In genomic region chr1:27658951-27659496, GRCh38 we compare ENCODE assay signal across 8 cellular contexts. TPM values are rescaled to one million over a fixed set of nuclear protein-coding genes. Genes with fewer than 3 reads are reported as not detected.
DNase-seq lines count a peak whose midpoint lies in the region; ATAC-seq and TF ChIP-seq lines count a peak whose summit lies in the region.

No MANE protein-coding gene starts in this region.

- TF ChIP-seq CTCF in foreskin keratinocyte (conservative IDR thresholded peaks at IDR 0.05): peak; percentile 3
- no peak for TF ChIP-seq CTCF in gastrocnemius medialis (IDR thresholded peaks at IDR 0.05 in 4 of 5, conservative IDR thresholded peaks at IDR 0.05 in 1 of 5)

- H3K4me3 Mint-ChIP-seq in activated T-cell treated with anti-CD3 and anti-CD28 coated beads, Interleukin-2, amount 50 U/mL, for 24 hours: peak overlapping the region; percentile 76

- H3K36me3 ChIP-seq in gastrocnemius medialis: no peaks in the 10 kb centered on the region

- no peaks in the 10 kb centered on the region for H3K9me3 Mint-ChIP-seq in activated T-cell treated with anti-CD3 and anti-CD28 coated beads, Interleukin-2, amount 50 U/mL, for 24 hours

- H3K4me3 ChIP-seq in gastrocnemius medialis: peak overlapping the region in 3 of 4 donors; percentile 49 to 64 (median 60)

- H3K27ac ChIP-seq in foreskin keratinocyte (peak overlapping the region; percentile 90), gastrocnemius medialis (peak overlapping the region; percentile 85 to 93 (median 88))

- DNase-seq in Daoy (ENCODE audit: low read depth): peak; percentile 68
- no peak for DNase-seq in activated T-cell treated with anti-CD3 and anti-CD28 coated beads, Interleukin-2, amount 50 U/mL, for 24 hours
- DNase-seq in foreskin keratinocyte: peak in 1 of 2 donors; percentile 71
- DNase-seq in gastrocnemius medialis: peak in 1 of 2 donors; percentile 65
- no peak for DNase-seq in NCI-H2171 treated with DMSO at 0.1 percent for 48 hours (lab: John Stamatoyannopoulos, UW)
- no peak for DNase-seq in putamen (ENCODE audit: low spot score)

- peak overlapping the region; percentile 89 for H3K27ac Mint-ChIP-seq in activated T-cell treated with anti-CD3 and anti-CD28 coated beads, Interleukin-2, amount 50 U/mL, for 24 hours

- ATAC-seq in GM21360 (IDR thresholded peaks at IDR 0.05; ENCODE audit: unreplicated experiment): peak; percentile 12
- peak; percentile 12 for ATAC-seq in HG03521 (IDR thresholded peaks at IDR 0.05; ENCODE audit: unreplicated experiment)
- peak; percentile 61 for ATAC-seq in foreskin keratinocyte
- peak; percentile 30 to 47 for ATAC-seq in gastrocnemius medialis

- H3K27me3 ChIP-seq in foreskin keratinocyte: no peaks in the 10 kb centered on the region
- H3K27me3 ChIP-seq in gastrocnemius medialis: no peaks in the 10 kb centered on the region

- intact Hi-C loops in gastrocnemius medialis (cut with DNase I; ENCODE audit: low total_unique reads): no loop called here

- H3K27me3 Mint-ChIP-seq in activated T-cell treated with anti-CD3 and anti-CD28 coated beads, Interleukin-2, amount 50 U/mL, for 24 hours: no peaks in the 10 kb centered on the region

- H3K4me1 Mint-ChIP-seq in activated T-cell treated with anti-CD3 and anti-CD28 coated beads, Interleukin-2, amount 50 U/mL, for 24 hours (ENCODE audit: low read depth): peaks cover 49% of the 10 kb centered on the region

- H3K4me1 ChIP-seq in foreskin keratinocyte (peaks cover 11% of the 10 kb centered on the region), gastrocnemius medialis (peaks cover 8 to 39% of the 10 kb centered on the region in 2 donors)

- no peak for TF ChIP-seq POLR2A in gastrocnemius medialis (IDR thresholded peaks at IDR 0.05)

- H3K9me3 ChIP-seq in gastrocnemius medialis: no peaks in the 10 kb centered on the region

- in situ Hi-C loops in gastrocnemius medialis (cut with MboI; ENCODE audit: low sequenced_read_pairs in 4 of 4): no loop called here

- H3K36me3 Mint-ChIP-seq in activated T-cell treated with anti-CD3 and anti-CD28 coated beads, Interleukin-2, amount 50 U/mL, for 24 hours (ENCODE audit: low read depth): no peaks in the 10 kb centered on the region

RNA-seq across cellular contexts. Expression of gene IFI6, which starts 13.0 kb away (rescaled TPM):
- total RNA-seq in Daoy (2014; rRNA removed; shearing (Covaris generic)): 12.7 and 20.3 TPM in 2 replicates
- total RNA-seq in foreskin keratinocyte (797 and 1,066 TPM in 2 replicates), gastrocnemius medialis (10 to 100 TPM in 3 of 4 donors, 1 to 10 TPM in 1; 7.7 to 25.1 (median 14.5) TPM)
- 1,018 and 1,394 TPM in 2 replicates for polyA plus RNA-seq in foreskin keratinocyte

RNA-seq across cellular contexts. Expression of gene FGR, which starts 24.0 kb away (rescaled TPM):
- total RNA-seq in Daoy (2014; rRNA removed; shearing (Covaris generic)): not detected in 2 replicates
- not detected in 2 replicates for total RNA-seq in foreskin keratinocyte
- polyA plus RNA-seq in foreskin keratinocyte: 0.02 TPM in 1 of 2 replicates, not detected in the other
- total RNA-seq in gastrocnemius medialis: 1 to 10 TPM; 1.3 to 5.8 (median 4.7) TPM

RNA-seq across cellular contexts. Expression of gene AHDC1, which starts 55.1 kb away (rescaled TPM):
- total RNA-seq in Daoy (2014; rRNA removed; shearing (Covaris generic)): 3.8 and 4.7 TPM in 2 replicates
- total RNA-seq in foreskin keratinocyte: 12.1 and 14.8 TPM in 2 replicates
- polyA plus RNA-seq in foreskin keratinocyte: 4.0 and 5.4 TPM in 2 replicates
- total RNA-seq in gastrocnemius medialis: 10 to 100 TPM; 22.2 to 57.9 (median 35.2) TPM

Comparison
In these comparisons a context has a peak if more than half of its experiments do, and no peak if none do; other contexts are left out.
1. RNA of gene IFI6, which starts 13.0 kb away (total RNA-seq): 797 to 1,066 TPM in foreskin keratinocyte; 12.7 to 20.3 TPM in Daoy and 7.7 to 25.1 TPM in gastrocnemius medialis; every median in the first group is over 10 times any median in the second.
2. Peak in every context shown above with its lines, with median percentiles within 50 percentile points of each other: ATAC-seq.